9 cellular contexts compared by ENCODE assay signal in the genomic region with DNA sequence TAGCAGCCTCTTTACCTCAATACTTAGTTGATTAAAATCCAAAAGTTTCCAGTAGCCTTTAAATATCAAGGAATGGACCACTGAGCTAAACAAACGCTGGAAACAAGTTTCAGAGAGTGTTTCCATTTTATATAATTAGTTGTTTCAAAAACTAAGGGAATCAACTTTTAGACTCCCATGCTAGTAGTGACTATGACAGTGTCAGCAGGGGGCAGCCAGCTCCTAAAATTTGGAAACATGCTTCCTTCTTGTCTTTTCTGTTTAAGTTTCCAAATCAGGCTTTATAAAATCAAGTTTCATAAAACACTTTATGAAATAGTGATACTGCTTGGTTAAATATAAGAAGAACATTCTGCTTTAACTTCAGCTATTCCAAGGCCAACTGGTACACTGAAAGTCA.
A peak's percentile ranks its signal among the peaks of the same experiment; 100 is the strongest.
DNase-seq lines count a peak whose midpoint lies in the region; ATAC-seq, FAIRE-seq and TF ChIP-seq lines count a peak whose summit lies in the region.
"Had no signal": no experiment of that assay in that cellular context is flagged by ENCODE, and none has a peak within 500 bp of the region (broad histone marks: within the 10 kb centered on the region; RNA-seq: fewer than 3 reads in every experiment).

No MANE protein-coding gene starts in this region.

- no peaks in the 10 kb centered on the region for H3K4me1 ChIP-seq in small intestine (ENCODE audit: control insufficient read depth in 2 of 2, insufficient read depth in 1 of 2, low read depth in 1 of 2, low read length in 1 of 2)

- no peaks in the 10 kb centered on the region for H3K9me3 ChIP-seq in small intestine (ENCODE audit: control insufficient read depth, low read depth)

- no peaks in the 10 kb centered on the region for H3K27me3 Mint-ChIP-seq in activated CD4-positive, alpha-beta memory T cell treated with anti-CD3 and anti-CD28 coated beads, Interleukin-2, amount 10 ng/mL, durations not matched to agents 7 days and 5 days

- WGBS in small intestine, 3 donors, result 44 to 63% (median 50%) methylated on average over 1 of the region's 1 CpG

- H3K4me3 ChIP-seq in GM12864 (ENCODE audit: low read depth, low read length) (no peak overlapping the region), small intestine (ENCODE audit: low read depth in 1 of 2, low read length in 2 of 2) (no peak overlapping the region)

- no peak for DNase-seq in GM12864 (ENCODE audit: low read depth)
- DNase-seq in RPMI8226, result peak; percentile 11
- DNase-seq in globus pallidus (ENCODE audit: low spot score), result peak; percentile 72
- DNase-seq in activated CD4-positive, alpha-beta memory T cell treated with anti-CD3 and anti-CD28 coated beads, Interleukin-2, amount 10 ng/mL, durations not matched to agents 7 days and 5 days, result no peak
- no peak for DNase-seq in small intestine
- no peak for DNase-seq in NCI-H1092 (lab: John Stamatoyannopoulos, UW)

- no peaks in the 10 kb centered on the region for H3K27me3 ChIP-seq in small intestine (ENCODE audit: control insufficient read depth in 2 of 2, insufficient read depth in 2 of 2, low read length in 2 of 2)

- H3K36me3 Mint-ChIP-seq in activated CD4-positive, alpha-beta memory T cell treated with anti-CD3 and anti-CD28 coated beads, Interleukin-2, amount 10 ng/mL, durations not matched to agents 7 days and 5 days (ENCODE audit: low read depth), result no peaks in the 10 kb centered on the region

- POLR2A ChIA-PET in activated CD4-positive, alpha-beta memory T cell treated with anti-CD3 and anti-CD28 coated beads, Interleukin-2, amount 10 ng/mL, durations not matched to agents 7 days and 5 days (lab: Charles Lee), result no interaction called here

- no peaks in the 10 kb centered on the region for H3K36me3 ChIP-seq in small intestine (ENCODE audit: control insufficient read depth in 2 of 2, insufficient read depth in 2 of 2, low read length in 2 of 2)

- no peak for FAIRE-seq in small intestine (lab: Jason Lieb, UNC)

- H3K27ac Mint-ChIP-seq in activated CD4-positive, alpha-beta memory T cell treated with anti-CD3 and anti-CD28 coated beads, Interleukin-2, amount 10 ng/mL, durations not matched to agents 7 days and 5 days, result no peak overlapping the region

- peaks cover 3% of the 10 kb centered on the region for H3K9me3 Mint-ChIP-seq in activated CD4-positive, alpha-beta memory T cell treated with anti-CD3 and anti-CD28 coated beads, Interleukin-2, amount 10 ng/mL, durations not matched to agents 7 days and 5 days

- TF ChIP-seq CTCF in 22Rv1 (IDR thresholded peaks at IDR 0.05), result peak; percentile 86
- TF ChIP-seq CTCF in GM12864 (IDR thresholded peaks at IDR 0.05; ENCODE audit: low read depth, low read length, missing control alignments), result peak; percentile 18

- H3K27ac ChIP-seq in 22Rv1, result no peak overlapping the region
- no peak overlapping the region for H3K27ac ChIP-seq in small intestine (ENCODE audit: low read depth in 1 of 2, low read length in 1 of 2)
- H3K27ac ChIP-seq: HL-60 had no signal

- ATAC-seq in GM18517 (IDR thresholded peaks at IDR 0.05; ENCODE audit: unreplicated experiment), result no peak

- CTCF ChIA-PET in activated CD4-positive, alpha-beta memory T cell treated with anti-CD3 and anti-CD28 coated beads, Interleukin-2, amount 10 ng/mL, durations not matched to agents 7 days and 5 days (lab: Charles Lee), result no interaction called here

- no peak overlapping the region for H3K4me3 Mint-ChIP-seq in activated CD4-positive, alpha-beta memory T cell treated with anti-CD3 and anti-CD28 coated beads, Interleukin-2, amount 10 ng/mL, durations not matched to agents 7 days and 5 days

- H3K4me1 Mint-ChIP-seq in activated CD4-positive, alpha-beta memory T cell treated with anti-CD3 and anti-CD28 coated beads, Interleukin-2, amount 10 ng/mL, durations not matched to agents 7 days and 5 days, result no peaks in the 10 kb centered on the region

Comparison
In these comparisons a context has a peak if more than half of its experiments do, and no peak if none do; other contexts are left out.
1. DNase-seq: peak in RPMI8226 (single experiment) and globus pallidus (single experiment); none in GM12864 (single experiment), activated CD4-positive, alpha-beta memory T cell treated with anti-CD3 and anti-CD28 coated beads, Interleukin-2, amount 10 ng/mL, durations not matched to agents 7 days and 5 days (single experiment), small intestine (single experiment) and NCI-H1092 (single experiment).